9 cellular contexts compared by ENCODE assay signal in genomic region chr12:10215951-10216350, GRCh38. TPM values are rescaled to one million over a fixed set of nuclear protein-coding genes. Genes with fewer than 3 reads are reported as not detected.
DNase-seq lines count a peak whose midpoint lies in the region; ATAC-seq and TF ChIP-seq lines count a peak whose summit lies in the region.
"Not testable (repeated sequence)": the region's sequence is repeated elsewhere in the genome, so short reads cannot be mapped to it uniquely, and the experiment has no call there.
"Had no signal": no experiment of that assay in that cellular context is flagged by ENCODE, and none has a peak within 500 bp of the region (broad histone marks: within the 10 kb centered on the region; RNA-seq: fewer than 3 reads in every experiment).

No MANE protein-coding gene starts in this region.

- ATAC-seq in CD4-positive, CD25-positive, alpha-beta regulatory T cell (ENCODE audit: low read depth in 2 of 2); activated T-helper 17 cell treated with anti-CD3 and anti-CD28 coated beads, Interleukin-2, amount 50 U/mL, for 72 hours (replicated peaks); effector memory CD8-positive, alpha-beta T cell (replicated peaks); thoracic aorta (ENCODE audit: insufficient number of reproducible peaks, low FRiP score, low read depth): not testable (repeated sequence)

- H3K4me3 ChIP-seq in CD4-positive, CD25-positive, alpha-beta regulatory T cell (ENCODE audit: low read depth, low read length) = peak overlapping the region; percentile 97
- H3K4me3 ChIP-seq in smooth muscle cell (peak overlapping the region; percentile 99), thoracic aorta (peak overlapping the region; percentile 98)

- peaks cover 7 to 35% (median 26%) of the 10 kb centered on the region in 4 donors for H3K4me1 Mint-ChIP-seq in CD4-positive, CD25-positive, alpha-beta regulatory T cell
- H3K4me1 Mint-ChIP-seq in HFFc6 (ENCODE audit: low read depth) = peaks cover 42% of the 10 kb centered on the region
- peaks cover 11% of the 10 kb centered on the region for H3K4me1 Mint-ChIP-seq in activated T-helper 17 cell treated with anti-CD3 and anti-CD28 coated beads, Interleukin-2, amount 50 U/mL, for 72 hours
- H3K4me1 Mint-ChIP-seq in effector memory CD8-positive, alpha-beta T cell (ENCODE audit: low read depth in 2 of 2) = peaks cover 23 to 33% of the 10 kb centered on the region in 2 donors
- H3K4me1 Mint-ChIP-seq in immature natural killer cell = peaks cover 37 to 42% of the 10 kb centered on the region in 2 donors

- not testable (repeated sequence) for H3K9ac ChIP-seq in smooth muscle cell (ENCODE audit: low read depth)

- peaks cover 13% of the 10 kb centered on the region for H3K27me3 Mint-ChIP-seq in CD4-positive, CD25-positive, alpha-beta regulatory T cell
- H3K27me3 Mint-ChIP-seq in HFFc6 (ENCODE audit: insufficient read depth) (peaks cover 11% of the 10 kb centered on the region), immature natural killer cell (ENCODE audit: low read depth in 3 of 3) (peaks cover 19 to 30% (median 28%) of the 10 kb centered on the region in 3 donors)
- not testable (repeated sequence) for H3K27me3 Mint-ChIP-seq in activated T-helper 17 cell treated with anti-CD3 and anti-CD28 coated beads, Interleukin-2, amount 50 U/mL, for 72 hours; effector memory CD8-positive, alpha-beta T cell

- H4K20me1 ChIP-seq in smooth muscle cell (ENCODE audit: low read depth) = peaks cover 64% of the 10 kb centered on the region

- H3K79me2 ChIP-seq in smooth muscle cell (ENCODE audit: low read depth) = peaks cover 42% of the 10 kb centered on the region

- H3F3A ChIP-seq in smooth muscle cell (ENCODE audit: low read depth) = peaks cover 23% of the 10 kb centered on the region

- H3K36me3 ChIP-seq in CD4-positive, CD25-positive, alpha-beta regulatory T cell (ENCODE audit: control insufficient read depth, insufficient read depth, low read length) = peaks cover 14% of the 10 kb centered on the region
- not testable (repeated sequence) for H3K36me3 ChIP-seq in smooth muscle cell (ENCODE audit: low read depth)
- peaks cover 20% of the 10 kb centered on the region for H3K36me3 ChIP-seq in thoracic aorta

- not testable (repeated sequence) for H2AFZ ChIP-seq in smooth muscle cell (ENCODE audit: low read depth)

- H3K9me3 ChIP-seq in CD4-positive, CD25-positive, alpha-beta regulatory T cell (ENCODE audit: control insufficient read depth in 2 of 2, low read length in 2 of 2); smooth muscle cell (replicated peaks; ENCODE audit: low read depth); thoracic aorta: not testable (repeated sequence)

- not testable (repeated sequence) for TF ChIP-seq CTCF in HFFc6 (IDR thresholded peaks at IDR 0.05); smooth muscle cell (IDR thresholded peaks at IDR 0.05; ENCODE audit: borderline replicate concordance, insufficient read depth, poor library complexity, severe bottlenecking); thoracic aorta (IDR thresholded peaks at IDR 0.05)

- WGBS in smooth muscle cell (ENCODE audit: low lambda C conversion rate) = 95% methylated on average over 15 of the region's 15 CpGs

- not testable (repeated sequence) for H3K27ac ChIP-seq in CD4-positive, CD25-positive, alpha-beta regulatory T cell (ENCODE audit: insufficient read depth, low read length, poor library complexity, severe bottlenecking); smooth muscle cell (ENCODE audit: low read depth); thoracic aorta

- not testable (repeated sequence) for H3K27me3 ChIP-seq in CD4-positive, CD25-positive, alpha-beta regulatory T cell (ENCODE audit: control insufficient read depth, insufficient read depth, low read length); smooth muscle cell (ENCODE audit: low read depth); thoracic aorta (replicated peaks; ENCODE audit: insufficient read depth)

- not testable (repeated sequence) for H3K27ac Mint-ChIP-seq in CD4-positive, CD25-positive, alpha-beta regulatory T cell; HFFc6
- H3K27ac Mint-ChIP-seq in activated T-helper 17 cell treated with anti-CD3 and anti-CD28 coated beads, Interleukin-2, amount 50 U/mL, for 72 hours = peak overlapping the region; percentile 50
- peak overlapping the region; percentile 99 to 100 for H3K27ac Mint-ChIP-seq in effector memory CD8-positive, alpha-beta T cell
- H3K27ac Mint-ChIP-seq in immature natural killer cell = peak overlapping the region; percentile 12 to 96 (median 44)

- not testable (repeated sequence) for H3K36me3 Mint-ChIP-seq in CD4-positive, CD25-positive, alpha-beta regulatory T cell
- H3K36me3 Mint-ChIP-seq in HFFc6 (ENCODE audit: low read depth) = peaks cover 36% of the 10 kb centered on the region
- H3K36me3 Mint-ChIP-seq in activated T-helper 17 cell treated with anti-CD3 and anti-CD28 coated beads, Interleukin-2, amount 50 U/mL, for 72 hours (ENCODE audit: low read depth) = peaks cover 43% of the 10 kb centered on the region
- H3K36me3 Mint-ChIP-seq in effector memory CD8-positive, alpha-beta T cell (ENCODE audit: insufficient read depth) = peaks cover 89% of the 10 kb centered on the region
- peaks cover 13 to 17% (median 13%) of the 10 kb centered on the region in 3 donors for H3K36me3 Mint-ChIP-seq in immature natural killer cell

- not testable (repeated sequence) for H3K9me3 Mint-ChIP-seq in CD4-positive, CD25-positive, alpha-beta regulatory T cell; HFFc6; activated T-helper 17 cell treated with anti-CD3 and anti-CD28 coated beads, Interleukin-2, amount 50 U/mL, for 72 hours; effector memory CD8-positive, alpha-beta T cell; immature natural killer cell

- peak overlapping the region; percentile 95 for H3K4me2 ChIP-seq in smooth muscle cell

- peaks cover 29% of the 10 kb centered on the region for H3K4me1 ChIP-seq in CD4-positive, CD25-positive, alpha-beta regulatory T cell (ENCODE audit: control insufficient read depth, insufficient read depth, low read length, poor library complexity, severe bottlenecking)
- not testable (repeated sequence) for H3K4me1 ChIP-seq in smooth muscle cell (ENCODE audit: low read depth)
- peaks cover 28 to 35% of the 10 kb centered on the region in 2 donors for H3K4me1 ChIP-seq in thoracic aorta (ENCODE audit: control insufficient read depth in 1 of 2, low read depth in 2 of 2)

- DNase-seq in CD4-positive, CD25-positive, alpha-beta regulatory T cell; HFFc6; smooth muscle cell (lab: John Stamatoyannopoulos, UW; ENCODE audit: unreplicated experiment); thoracic aorta (ENCODE audit: low spot score): not testable (repeated sequence)
- peak; percentile 28 for DNase-seq in activated CD4-positive, alpha-beta T cell treated with anti-CD3 and anti-CD28 coated beads for 48 hours
- DNase-seq in effector memory CD8-positive, alpha-beta T cell = peak; percentile 41 to 48 (median 43)
- DNase-seq in immature natural killer cell = peak; percentile 44 to 59 (median 55)

- H3K4me3 Mint-ChIP-seq in CD4-positive, CD25-positive, alpha-beta regulatory T cell = peak overlapping the region in 2 of 4 donors; percentile 33 to 99
- H3K4me3 Mint-ChIP-seq in HFFc6 = peak overlapping the region; percentile 99
- peak overlapping the region; percentile 94 for H3K4me3 Mint-ChIP-seq in activated T-helper 17 cell treated with anti-CD3 and anti-CD28 coated beads, Interleukin-2, amount 50 U/mL, for 72 hours
- peak overlapping the region; percentile 92 to 95 for H3K4me3 Mint-ChIP-seq in effector memory CD8-positive, alpha-beta T cell
- H3K4me3 Mint-ChIP-seq in immature natural killer cell = peak overlapping the region; percentile 21 to 94 (median 93)

RNA-seq across cellular contexts. Expression of gene GABARAPL1, which starts 3.3 kb away (rescaled TPM):
- total RNA-seq in CD4-positive, CD25-positive, alpha-beta regulatory T cell = 170 TPM
- 10 to 100 TPM; 19.4 to 21.8 (median 19.7) TPM for polyA plus RNA-seq in CD4-positive, CD25-positive, alpha-beta regulatory T cell
- 100 to 1,000 TPM; 152 to 231 (median 162) TPM for total RNA-seq in HFFc6 (2021; fragmentation: NEBNext Ultra II Directional; extraction: Animal tissue kit (Norgen Biotek cat#: 25700))
- total RNA-seq in activated T-helper 17 cell treated with anti-CD3 and anti-CD28 coated beads, Interleukin-2, amount 50 U/mL, for 72 hours = 10 to 100 TPM in 1 of 2 donors, 1 to 10 TPM in 1; 6.9 to 25.1 TPM
- polyA plus RNA-seq in immature natural killer cell (10 to 100 TPM; 50.8 to 69.3 (median 53.9) TPM), smooth muscle cell (87.3 and 90.0 TPM in 2 replicates)
- total RNA-seq in smooth muscle cell (83.4 and 101 TPM in 2 replicates), thoracic aorta (100 to 1,000 TPM in 1 of 2 donors, 10 to 100 TPM in 1; 86.1 to 114 TPM)

RNA-seq across cellular contexts. Expression of gene TMEM52B, which starts 37.1 kb away (rescaled TPM):
- not detected for total RNA-seq in CD4-positive, CD25-positive, alpha-beta regulatory T cell
- polyA plus RNA-seq in CD4-positive, CD25-positive, alpha-beta regulatory T cell = not detected
- total RNA-seq in HFFc6 (2021; fragmentation: NEBNext Ultra II Directional; extraction: Animal tissue kit (Norgen Biotek cat#: 25700)) = 1 to 10 TPM in 4 of 6 experiments, under 1 TPM in 2; 0.74 to 2.3 (median 1.1) TPM
- total RNA-seq in activated T-helper 17 cell treated with anti-CD3 and anti-CD28 coated beads, Interleukin-2, amount 50 U/mL, for 72 hours = not detected
- polyA plus RNA-seq in immature natural killer cell (not detected), smooth muscle cell (0.77 and 4.5 TPM in 2 replicates)
- total RNA-seq in smooth muscle cell (1.6 and 2.0 TPM in 2 replicates), thoracic aorta (1 to 10 TPM in 1 of 2 donors, not detected in 1; 2.8 TPM)
- total RNA-seq: RPMI7951 had no signal

RNA-seq across cellular contexts. Expression of gene OLR1, which starts 44.0 kb away (rescaled TPM):
- not detected for total RNA-seq in CD4-positive, CD25-positive, alpha-beta regulatory T cell
- not detected for polyA plus RNA-seq in CD4-positive, CD25-positive, alpha-beta regulatory T cell
- total RNA-seq in HFFc6 (2021; fragmentation: NEBNext Ultra II Directional; extraction: Animal tissue kit (Norgen Biotek cat#: 25700)) = 10 to 100 TPM; 30.3 to 53.6 (median 40.0) TPM
- not detected for total RNA-seq in activated T-helper 17 cell treated with anti-CD3 and anti-CD28 coated beads, Interleukin-2, amount 50 U/mL, for 72 hours
- not detected for polyA plus RNA-seq in immature natural killer cell
- total RNA-seq in smooth muscle cell = 7.4 and 14.5 TPM in 2 replicates
- 5.4 and 6.7 TPM in 2 replicates for polyA plus RNA-seq in smooth muscle cell
- 1 to 10 TPM; 1.4 to 2.8 TPM for total RNA-seq in thoracic aorta
- total RNA-seq: RPMI7951 had no signal
